ENCODE assay signal across 8 cellular contexts in genomic region chr2:73212448-73213176, GRCh38. TPM values are rescaled to one million over a fixed set of nuclear protein-coding genes. Genes with fewer than 3 reads are reported as not detected.
DNase-seq lines count a peak whose midpoint lies in the region; ATAC-seq and TF ChIP-seq lines count a peak whose summit lies in the region.

No MANE protein-coding gene starts in this region.

- no peaks in the 10 kb centered on the region for H3K4me1 ChIP-seq in BE2C

- H3K9me3 ChIP-seq in BE2C, result no peaks in the 10 kb centered on the region

- ATAC-seq in GM19043 (IDR thresholded peaks at IDR 0.05; ENCODE audit: low read depth, unreplicated experiment), result peak; percentile 75
- peak; percentile 75 for ATAC-seq in HG03280 (IDR thresholded peaks at IDR 0.05; ENCODE audit: unreplicated experiment)
- ATAC-seq in activated CD4-positive, CD25-positive, alpha-beta regulatory T cell treated with anti-CD3 and anti-CD28 coated beads, Interleukin-2, amount 50 U/mL, for 24 hours, result peak; percentile 70 to 77
- ATAC-seq in left lobe of liver, result peak; percentile 71

- H3K27me3 ChIP-seq in BE2C, result no peaks in the 10 kb centered on the region

- no peak overlapping the region for H3K4me3 ChIP-seq in BE2C (ENCODE audit: low read depth, low read length)

- DNase-seq in BE2C, result peak; percentile 56
- DNase-seq in NCI-H446 treated with DMSO at 0.1 percent for 48 hours (lab: John Stamatoyannopoulos, UW), result peak; percentile 17
- DNase-seq in central memory CD4-positive, alpha-beta T cell, result peak; percentile 53
- peak; percentile 63 for DNase-seq in left lobe of liver (ENCODE audit: low spot score)
- DNase-seq in stimulated activated CD4-positive, alpha-beta T cell treated with anti-CD3 and anti-CD28 coated beads, Interleukin-4, amount 100 ng/mL, for 24 hours, result peak; percentile 79

- peak; percentile 76 for TF ChIP-seq CTCF in BE2C (IDR thresholded peaks at IDR 0.05; ENCODE audit: low read depth, low read length)

- H3K36me3 ChIP-seq in BE2C, result no peaks in the 10 kb centered on the region

RNA-seq across cellular contexts. Expression of gene SMYD5, which starts 1.4 kb away (rescaled TPM):
- polyA plus RNA-seq in BE2C (2012; ENCODE audit: insufficient read depth, insufficient read length, low read depth), result 38.6 TPM
- total RNA-seq in left lobe of liver, result 6.0 TPM

RNA-seq across cellular contexts. Expression of gene NOTO, which starts 10.2 kb away (rescaled TPM):
- not detected for polyA plus RNA-seq in BE2C (2012; ENCODE audit: insufficient read depth, insufficient read length, low read depth)
- total RNA-seq in left lobe of liver, result not detected

RNA-seq across cellular contexts. Expression of gene PRADC1, which starts 20.4 kb away (rescaled TPM):
- polyA plus RNA-seq in BE2C (2012; ENCODE audit: insufficient read depth, insufficient read length, low read depth), result 30.7 TPM
- total RNA-seq in left lobe of liver, result 24.4 TPM

RNA-seq across cellular contexts. Expression of gene CCT7, which starts 21.5 kb away (rescaled TPM):
- 345 TPM for polyA plus RNA-seq in BE2C (2012; ENCODE audit: insufficient read depth, insufficient read length, low read depth)
- total RNA-seq in left lobe of liver, result 93.7 TPM

Comparison
In these comparisons a context has a peak if more than half of its experiments do, and no peak if none do; other contexts are left out.
1. DNase-seq: peak in every context shown above with its lines; median percentile 79 in stimulated activated CD4-positive, alpha-beta T cell treated with anti-CD3 and anti-CD28 coated beads, Interleukin-4, amount 100 ng/mL, for 24 hours; 63 in left lobe of liver; 56 in BE2C; 53 in central memory CD4-positive, alpha-beta T cell; 17 in NCI-H446 treated with DMSO at 0.1 percent for 48 hours.